8 cellular contexts compared by ENCODE assay signal in the genomic region with DNA sequence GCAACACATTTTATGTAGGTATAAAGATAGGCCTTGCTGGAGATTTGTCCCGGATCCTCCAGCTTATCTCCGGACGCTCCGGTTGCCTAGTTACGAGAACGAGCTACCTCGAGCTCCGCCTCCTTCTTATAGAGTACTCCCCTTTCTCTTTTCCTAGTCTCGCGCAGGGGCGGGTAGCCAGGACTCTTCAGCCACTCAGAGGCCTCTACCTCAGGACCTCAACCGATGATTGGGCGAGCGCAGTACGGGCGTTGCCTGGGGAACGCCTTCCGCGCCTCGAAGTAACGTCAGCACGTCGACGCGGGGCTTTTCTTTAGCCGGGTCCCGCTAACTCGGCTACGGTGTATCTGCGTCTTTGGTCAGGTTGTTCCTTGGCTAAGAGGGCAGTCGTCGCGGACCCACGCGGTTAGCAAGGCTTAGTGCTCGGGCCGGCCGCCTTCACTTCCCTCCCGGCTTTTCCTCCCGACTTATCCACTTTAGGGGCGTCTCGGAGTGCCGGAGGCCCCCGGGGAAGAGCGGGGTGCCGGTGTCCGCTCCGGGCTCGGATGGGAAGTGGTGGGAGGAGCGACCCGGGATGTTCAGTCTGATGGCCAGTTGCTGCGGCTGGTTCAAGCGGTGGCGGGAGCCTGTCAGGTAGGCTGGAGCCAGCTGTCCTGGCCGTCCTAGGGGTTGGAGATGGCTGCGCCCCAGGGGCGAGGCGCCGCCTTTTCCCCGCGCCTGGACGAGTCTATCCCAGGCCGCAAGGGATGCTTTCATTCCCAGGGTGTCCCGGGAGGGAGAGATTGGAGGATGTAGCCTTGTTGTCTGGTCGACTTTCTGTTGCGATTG.
DNase-seq lines count a peak whose midpoint lies in the region; ATAC-seq lines count a peak whose summit lies in the region.

A gene (plus strand): TSS at position 306 of the 828 bp plus-strand sequence. CDS start 269 bp downstream, at position 575.

- DNase-seq in NCI-H69 (lab: John Stamatoyannopoulos, UW) (peak; percentile 97), cortex of kidney (lab: John Stamatoyannopoulos, UW) (peak; percentile 55), left kidney (ENCODE audit: low read depth, low spot score) (peak; percentile 100)
- peak; percentile 91 for DNase-seq in activated CD4-positive, alpha-beta T cell treated with anti-CD3 and anti-CD28 coated beads, Interleukin-2, amount 50 U/mL, for 1 hour
- DNase-seq in stimulated activated CD4-positive, alpha-beta T cell treated with anti-CD3 and anti-CD28 coated beads, Interleukin-2, amount 100 ng/mL, for 24 hours, result peak; percentile 91 to 94

- H3K9me3 ChIP-seq in BLaER1, result no peaks in the 10 kb centered on the region

- H3K4me3 ChIP-seq in BLaER1, result peak within 1 kb of the TSS; percentile 95

- H3K9ac ChIP-seq in BLaER1, result peak within 1 kb of the TSS; percentile 84

- peak within 1 kb of the TSS; percentile 63 for H3K27ac ChIP-seq in BLaER1

- H3K4me2 ChIP-seq in BLaER1, result peak within 1 kb of the TSS; percentile 88

- ATAC-seq in GM19328 (IDR thresholded peaks at IDR 0.05; ENCODE audit: unreplicated experiment) (peak; percentile 100), HG03520 (IDR thresholded peaks at IDR 0.05; ENCODE audit: unreplicated experiment) (peak; percentile 100)

- peaks cover 21% of the 10 kb centered on the region for H3K4me1 ChIP-seq in BLaER1

- no peaks in the 10 kb centered on the region for H3K27me3 ChIP-seq in BLaER1

- no peaks in the 10 kb centered on the region for H3K36me3 ChIP-seq in BLaER1

- 0 out of 2 replicates have a peak, but pooled peaks cover 5% of the 10 kb centered on the region for H4K20me1 ChIP-seq in BLaER1

Comparison
In these comparisons a context has a peak if more than half of its experiments do, and no peak if none do; other contexts are left out.
1. Peak in every context shown above with its lines: DNase-seq, ATAC-seq, H3K4me3 ChIP-seq and H3K27ac ChIP-seq.